Comparison of ENCODE assay signal across 8 cellular contexts in genomic region chr16:2429771-2430663, GRCh38. TPM values are rescaled to one million over a fixed set of nuclear protein-coding genes. Genes with fewer than 3 reads are reported as not detected.
A peak's percentile ranks its signal among the peaks of the same experiment; 100 is the strongest.
DNase-seq lines count a peak whose midpoint lies in the region; ATAC-seq and TF ChIP-seq lines count a peak whose summit lies in the region.

No MANE protein-coding gene starts in this region.

- peaks cover 16% of the 10 kb centered on the region for H3K4me1 Mint-ChIP-seq in activated CD4-positive, alpha-beta T cell treated with anti-CD3 and anti-CD28 coated beads for 36 hours
- H3K4me1 Mint-ChIP-seq in T-helper 17 cell (peaks cover 13% of the 10 kb centered on the region), natural killer cell (peaks cover 25 to 26% of the 10 kb centered on the region in 2 donors)

- peak overlapping the region; percentile 71 to 88 (median 80) for H3K27ac ChIP-seq in esophagus squamous epithelium

- peak overlapping the region; percentile 73 to 96 (median 82) for H3K4me3 ChIP-seq in esophagus squamous epithelium

- peak overlapping the region; percentile 72 for H3K27ac Mint-ChIP-seq in activated CD4-positive, alpha-beta T cell treated with anti-CD3 and anti-CD28 coated beads for 36 hours
- H3K27ac Mint-ChIP-seq in T-helper 17 cell = peak overlapping the region; percentile 84
- peak overlapping the region; percentile 12 to 51 for H3K27ac Mint-ChIP-seq in natural killer cell

- H3K9me3 ChIP-seq in T-helper 17 cell (ENCODE audit: control insufficient read depth, low read length, poor library complexity, severe bottlenecking) (no peaks in the 10 kb centered on the region), esophagus squamous epithelium (no peaks in the 10 kb centered on the region)

- no peaks in the 10 kb centered on the region for H3K9me3 Mint-ChIP-seq in activated CD4-positive, alpha-beta T cell treated with anti-CD3 and anti-CD28 coated beads for 36 hours (ENCODE audit: low read depth)
- no peaks in the 10 kb centered on the region for H3K9me3 Mint-ChIP-seq in natural killer cell

- POLR2A ChIA-PET in activated CD4-positive, alpha-beta T cell treated with anti-CD3 and anti-CD28 coated beads for 36 hours (lab: Charles Lee) = interaction anchor here (1.2 kb wide), 2 partner anchors 29 to 234 kb away, joined by 3 read pairs; no protein-coding TSS in a partner anchor

- H3K4me1 ChIP-seq in esophagus squamous epithelium = peaks cover 9 to 29% (median 13%) of the 10 kb centered on the region in 3 donors

- TF ChIP-seq CTCF in esophagus squamous epithelium (IDR thresholded peaks at IDR 0.05) (peak in 3 of 6 experiments; percentile 2 to 21 (median 2)), natural killer cell (IDR thresholded peaks at IDR 0.05) (no peak)

- peak; percentile 16 for ATAC-seq in activated CD4-positive, alpha-beta T cell treated with anti-CD3 and anti-CD28 coated beads for 36 hours
- ATAC-seq in HG03280 (IDR thresholded peaks at IDR 0.05; ENCODE audit: unreplicated experiment) = peak; percentile 2
- ATAC-seq in T-helper 17 cell = no peak
- ATAC-seq in natural killer cell = no peak

- WGBS in esophagus squamous epithelium, 2 donors = 4 to 6% methylated on average over 13 to 17 of the region's 46 CpGs

- peak overlapping the region; percentile 97 for H3K4me3 Mint-ChIP-seq in activated CD4-positive, alpha-beta T cell treated with anti-CD3 and anti-CD28 coated beads for 36 hours
- H3K4me3 Mint-ChIP-seq in T-helper 17 cell (peak overlapping the region; percentile 92), natural killer cell (peak overlapping the region; percentile 90)

- H3K27me3 Mint-ChIP-seq in activated CD4-positive, alpha-beta T cell treated with anti-CD3 and anti-CD28 coated beads for 36 hours = no peaks in the 10 kb centered on the region
- no peaks in the 10 kb centered on the region for H3K27me3 Mint-ChIP-seq in T-helper 17 cell
- H3K27me3 Mint-ChIP-seq in natural killer cell (ENCODE audit: low read depth in 2 of 2) = no peaks in the 10 kb centered on the region

- intact Hi-C loops in activated CD4-positive, alpha-beta T cell treated with anti-CD3 and anti-CD28 coated beads for 36 hours (cut with DNase I, micrococcal nuclease) = loop anchor here (1.0 to 5.0 kb wide), 23 partner anchors 30 to 487 kb away; partner anchors contain the start of genes ABCA3 (in 2 of the 2), AMDHD2 (in 1 of the 2), ATP6V0C (in 1 of the 2) and E4F1 (in 1 of the 2)
- intact Hi-C loops in esophagus squamous epithelium (cut with DNase I) = loop anchor here (10.0 kb wide), 2 partner anchors 65 to 85 kb away; partner anchors contain the start of gene ABCA3
- intact Hi-C loops in natural killer cell (cut with micrococcal nuclease) = no loop called here

- peaks cover 34% of the 10 kb centered on the region for H3K36me3 Mint-ChIP-seq in activated CD4-positive, alpha-beta T cell treated with anti-CD3 and anti-CD28 coated beads for 36 hours (ENCODE audit: low read depth)
- H3K36me3 Mint-ChIP-seq in T-helper 17 cell (ENCODE audit: low read depth) (peaks cover 4% of the 10 kb centered on the region), natural killer cell (no peaks in the 10 kb centered on the region)

- CTCF ChIA-PET in activated CD4-positive, alpha-beta T cell treated with anti-CD3 and anti-CD28 coated beads for 36 hours (lab: Charles Lee) = interaction anchor here (1.0 to 1.5 kb wide), 2 partner anchors 72 to 110 kb away, joined by 3 read pairs; no protein-coding TSS in a partner anchor

- TF ChIP-seq POLR2A in esophagus squamous epithelium (IDR thresholded peaks at IDR 0.05) = no peak

- H3K27me3 ChIP-seq in esophagus squamous epithelium = no peaks in the 10 kb centered on the region

- H3K36me3 ChIP-seq in esophagus squamous epithelium = peaks cover 0 to 34% (median 0%) of the 10 kb centered on the region in 3 donors

- peak; percentile 33 for DNase-seq in activated CD4-positive, alpha-beta T cell treated with anti-CD3 and anti-CD28 coated beads for 36 hours
- no peak for DNase-seq in activated CD4-positive, alpha-beta T cell treated with anti-CD3 and anti-CD28 coated beads for 1 hour
- DNase-seq in T-helper 17 cell (no peak), esophagus squamous epithelium (lab: John Stamatoyannopoulos, UW) (no peak), natural killer cell (no peak), T-helper 9 cell (no peak), GM19240 (ENCODE audit: insufficient read length, low spot score) (no peak)

RNA-seq across cellular contexts. Expression of gene CCNF, which starts 0.8 kb away (rescaled TPM):
- total RNA-seq in activated CD4-positive, alpha-beta T cell treated with anti-CD3 and anti-CD28 coated beads for 36 hours = 10 to 100 TPM; 52.2 to 53.4 TPM
- total RNA-seq in T-helper 17 cell (1 to 10 TPM; 2.9 to 3.3 TPM), esophagus squamous epithelium (10 to 100 TPM in 2 of 4 donors, 1 to 10 TPM in 2; 5.9 to 18.6 (median 10.2) TPM), natural killer cell (10 to 100 TPM in 1 of 3 donors, 1 to 10 TPM in 2; 7.5 to 14.2 (median 8.4) TPM)

RNA-seq across cellular contexts. Expression of gene TEDC2, which starts 29.9 kb away (rescaled TPM):
- total RNA-seq in activated CD4-positive, alpha-beta T cell treated with anti-CD3 and anti-CD28 coated beads for 36 hours = 10 to 100 TPM; 21.0 to 23.1 TPM
- total RNA-seq in T-helper 17 cell (under 1 TPM; 0.70 to 0.85 TPM), esophagus squamous epithelium (10 to 100 TPM in 1 of 4 donors, 1 to 10 TPM in 3; 1.1 to 12.3 (median 4.4) TPM), natural killer cell (1 to 10 TPM in 1 of 3 donors, under 1 TPM in 2; 0.47 to 2.2 (median 0.55) TPM)

RNA-seq across cellular contexts. Expression of gene NTN3, which starts 41.1 kb away (rescaled TPM):
- not detected for total RNA-seq in activated CD4-positive, alpha-beta T cell treated with anti-CD3 and anti-CD28 coated beads for 36 hours
- not detected for total RNA-seq in T-helper 17 cell
- total RNA-seq in esophagus squamous epithelium = under 1 TPM in 1 of 4 donors, not detected in 3; 0.38 TPM
- total RNA-seq in natural killer cell = not detected

RNA-seq across cellular contexts. Expression of gene TBC1D24, which starts 44.9 kb away (rescaled TPM):
- total RNA-seq in activated CD4-positive, alpha-beta T cell treated with anti-CD3 and anti-CD28 coated beads for 36 hours = 10 to 100 TPM; 10.4 to 12.7 TPM
- total RNA-seq in T-helper 17 cell (1 to 10 TPM; 4.4 to 8.4 TPM), esophagus squamous epithelium (1 to 10 TPM; 3.1 to 4.6 (median 3.7) TPM), natural killer cell (10 to 100 TPM in 2 of 3 donors, 1 to 10 TPM in 1; 7.2 to 13.0 (median 10.9) TPM)

Comparison
In these comparisons a context has a peak if more than half of its experiments do, and no peak if none do; other contexts are left out.
1. ATAC-seq: peak in activated CD4-positive, alpha-beta T cell treated with anti-CD3 and anti-CD28 coated beads for 36 hours (single experiment) and HG03280 (single experiment); none in T-helper 17 cell (single experiment) and natural killer cell (0 of 3).
2. H3K27ac Mint-ChIP-seq: peak in every context shown above with its lines; median percentile 84 in T-helper 17 cell; 72 in activated CD4-positive, alpha-beta T cell treated with anti-CD3 and anti-CD28 coated beads for 36 hours; 32 in natural killer cell.
3. Peak in every context shown above with its lines, with median percentiles within 50 percentile points of each other: H3K4me3 Mint-ChIP-seq.